22 cellular contexts compared by ENCODE assay signal in genomic region chr19:45218426-45218825, GRCh38. TPM values are rescaled to one million over a fixed set of nuclear protein-coding genes. Genes with fewer than 3 reads are reported as not detected.
DNase-seq lines count a peak whose midpoint lies in the region; ATAC-seq, FAIRE-seq and TF ChIP-seq lines count a peak whose summit lies in the region.
"Had no signal": no experiment of that assay in that cellular context is flagged by ENCODE, and none has a peak within 500 bp of the region (broad histone marks: within the 10 kb centered on the region; RNA-seq: fewer than 3 reads in every experiment).

No MANE protein-coding gene starts in this region.

- no peak for DNase-seq in A549 (ENCODE audit: low read depth in 1 of 2, low spot score in 1 of 2)
- peak; percentile 2 for DNase-seq in GM13977 (ENCODE audit: low spot score)
- DNase-seq in astrocyte (ENCODE audit: low read depth) = no peak
- no peak for DNase-seq in transverse colon
- DNase-seq in activated CD4-positive, alpha-beta T cell treated with anti-CD3 and anti-CD28 coated beads, Interleukin-2, amount 50 U/mL, for 4 hours = no peak
- no peak for DNase-seq in NOMO-1 treated with dmso at 0.1 percent for 144 hours (lab: John Stamatoyannopoulos, UW; ENCODE audit: unreplicated experiment)
- DNase-seq: 8988T, AML-193, GF-D8, GM23248, MM.1S, NCI-H1048, NCI-H1417 treated with DMSO at 0.1 percent for 48 hours, NCI-H187, NCI-H446, NCI-H526 treated with DMSO at 0.1 percent for 48 hours, SHP77 had no signal

- H3K4me3 Mint-ChIP-seq in astrocyte (ENCODE audit: unreplicated experiment) = peak overlapping the region; percentile 34

- WGBS in A549 (ENCODE audit: missing lambda C conversion rate) = 51% methylated on average over 4 of the region's 4 CpGs
- 53 to 81% methylated on average over 2 to 4 of the region's 4 CpGs for WGBS in transverse colon (ENCODE audit: low coverage in 1 of 2), 2 donors

- H3K4me2 ChIP-seq in A549 (no peak overlapping the region), astrocyte (ENCODE audit: low read length) (no peak overlapping the region)

- H3K4me1 ChIP-seq in A549 (no peaks in the 10 kb centered on the region), astrocyte (ENCODE audit: insufficient read depth, low read length) (no peaks in the 10 kb centered on the region), iPS-20b (ENCODE audit: insufficient read depth, low read length) (peaks cover 6% of the 10 kb centered on the region; the same call in 1 of the 2 replicates), transverse colon (peaks cover 0 to 3% (median 0%) of the 10 kb centered on the region in 4 donors)

- FAIRE-seq in A549 (lab: Jason Lieb, UNC) (no peak), astrocyte (lab: Jason Lieb, UNC) (no peak)

- H3K9me3 Mint-ChIP-seq in astrocyte (ENCODE audit: unreplicated experiment) = no peaks in the 10 kb centered on the region

- H3K27me3 ChIP-seq in astrocyte (ENCODE audit: insufficient read depth, low read length) = peaks cover 33% of the 10 kb centered on the region
- H3K27me3 ChIP-seq in iPS-20b (ENCODE audit: insufficient read depth, low read length) = peaks cover 76% of the 10 kb centered on the region
- peaks cover 80% of the 10 kb centered on the region for H3K27me3 ChIP-seq in transverse colon

- H3K27ac ChIP-seq in A549 (no peak overlapping the region), astrocyte (ENCODE audit: low read depth, low read length) (no peak overlapping the region), iPS-20b (ENCODE audit: low read length) (no peak overlapping the region), transverse colon (no peak overlapping the region)
- H3K27ac ChIP-seq: GM23248 had no signal

- H3K4me3 ChIP-seq in A549 = no peak overlapping the region
- H3K4me3 ChIP-seq in astrocyte (ENCODE audit: insufficient read depth, low read depth, low read length) = no peak overlapping the region
- peak overlapping the region; percentile 66; the same call in 1 of the 2 replicates for H3K4me3 ChIP-seq in iPS-20b (ENCODE audit: low read length)
- no peak overlapping the region for H3K4me3 ChIP-seq in transverse colon
- H3K4me3 ChIP-seq: GM23248 had no signal

- TF ChIP-seq POLR2A in A549 (IDR thresholded peaks at IDR 0.05; ENCODE audit: low read length) = no peak
- no peak for TF ChIP-seq POLR2A in transverse colon (IDR thresholded peaks at IDR 0.05)

- TF ChIP-seq CTCF in A549 (IDR thresholded peaks at IDR 0.05) = no peak
- TF ChIP-seq CTCF in GM13977 (IDR thresholded peaks at IDR 0.05; ENCODE audit: extremely low read depth, insufficient read depth, missing control alignments) = no peak
- TF ChIP-seq CTCF in astrocyte (IDR thresholded peaks at IDR 0.05; ENCODE audit: insufficient read depth, low read depth, low read length) = no peak
- no peak for TF ChIP-seq CTCF in transverse colon (IDR thresholded peaks at IDR 0.05)

- no peak for TF ChIP-seq RAD21 in A549 (conservative IDR thresholded peaks at IDR 0.05 in 1 of 2, IDR thresholded peaks at IDR 0.05 in 1 of 2)

- ATAC-seq in A549 = no peak
- no peak for ATAC-seq in HG03196 (IDR thresholded peaks at IDR 0.05; ENCODE audit: unreplicated experiment)

- H3K9me3 ChIP-seq in A549 (no peaks in the 10 kb centered on the region), astrocyte (ENCODE audit: insufficient read depth, low read depth, low read length) (no peaks in the 10 kb centered on the region), iPS-20b (ENCODE audit: insufficient read depth, low read depth, low read length) (no peaks in the 10 kb centered on the region), transverse colon (no peaks in the 10 kb centered on the region)

- H2AFZ ChIP-seq in astrocyte (ENCODE audit: low read depth, low read length) = no peak overlapping the region
- H2AFZ ChIP-seq: GM23248 had no signal

- POLR2A ChIA-PET in A549 (lab: Yijun Ruan, JAX) = interaction anchor here (0.6 kb wide), 1 partner anchor 13 kb away, joined by 4 read pairs; no protein-coding TSS in a partner anchor

- no peaks in the 10 kb centered on the region for H4K20me1 ChIP-seq in astrocyte (ENCODE audit: insufficient read depth, low read length)

- H3K79me2 ChIP-seq in astrocyte (ENCODE audit: insufficient read depth, low read length) = no peaks in the 10 kb centered on the region

- H3K9ac ChIP-seq in astrocyte (ENCODE audit: low read length) = no peak overlapping the region
- H3K9ac ChIP-seq in iPS-20b (ENCODE audit: low read depth, low read length) = no peak overlapping the region
- H3K9ac ChIP-seq: GM23248 had no signal

- peaks cover 7% of the 10 kb centered on the region for H3K4me1 Mint-ChIP-seq in astrocyte (ENCODE audit: low read depth, unreplicated experiment)

- H3K36me3 ChIP-seq in astrocyte (ENCODE audit: insufficient read depth, low read length) (no peaks in the 10 kb centered on the region), iPS-20b (ENCODE audit: insufficient read depth, low read depth, low read length) (no peaks in the 10 kb centered on the region), transverse colon (no peaks in the 10 kb centered on the region)

- CTCF ChIA-PET in A549 (lab: Yijun Ruan, JAX) = interaction anchor here (0.6 to 2.0 kb wide), 8 partner anchors 11 to 479 kb away, joined by 3 to 5 read pairs (median 3); no protein-coding TSS in a partner anchor

- H3K36me3 Mint-ChIP-seq in astrocyte (ENCODE audit: low read depth, unreplicated experiment) = peaks cover 1% of the 10 kb centered on the region

- H3K27me3 Mint-ChIP-seq in astrocyte (ENCODE audit: low read depth, unreplicated experiment) = peaks cover 52% of the 10 kb centered on the region

- no peak overlapping the region for H3K27ac Mint-ChIP-seq in astrocyte (ENCODE audit: unreplicated experiment)
- H3K27ac Mint-ChIP-seq: CD14-positive monocyte had no signal

- in situ Hi-C loops in GM13977 (cut with MboI; ENCODE audit: low pct_unique_long_range_greater_than_20kb, low sequenced_read_pairs, unreplicated experiment) (no loop called here), transverse colon (cut with MboI; ENCODE audit: low pct_ligation_motif_present in 1 of 4, low pct_unique_long_range_greater_than_20kb in 1 of 4, low sequenced_read_pairs in 3 of 4) (no loop called here)

- TF ChIP-seq EP300 in A549 (IDR thresholded peaks at IDR 0.05) (no peak), transverse colon (IDR thresholded peaks at IDR 0.05; ENCODE audit: low read depth) (no peak)

- intact Hi-C loops in transverse colon (cut with DNase I; ENCODE audit: low total_unique reads) = no loop called here

TF ChIP-seq in A549, 52 proteins besides CTCF, POLR2A, EP300 and RAD21:
- TF ChIP-seq E2F6 (IDR thresholded peaks at IDR 0.05; ENCODE audit: borderline replicate concordance, low read depth) (no peak), ZC3H11A (IDR thresholded peaks at IDR 0.05) (no peak), ZFP36 (IDR thresholded peaks at IDR 0.05; ENCODE audit: borderline replicate concordance, partially characterized antibody) (peak; percentile 63)

RNA-seq across cellular contexts. Expression of gene EXOC3L2, which starts 26.8 kb away (rescaled TPM):
- 0.16 and 0.20 TPM in 2 replicates for polyA plus RNA-seq in A549 (2011; rRNA removed)
- polyA plus RNA-seq in A549 (2012; cell fraction: cytosol; rRNA removed) = 0.49 and 0.76 TPM in 2 replicates
- polyA plus RNA-seq in A549 (2012; cell fraction: nucleus; rRNA removed) = 2.8 and 3.7 TPM in 2 replicates
- 0.46 to 0.58 TPM (median 0.50 TPM) in 3 replicates for polyA plus RNA-seq in A549 (2017; fragmentation: RNase III; extraction: RNeasy Plus Mini Kit Qiagen cat#74134 plus additional on column Dnase treatment)
- polyA minus RNA-seq in A549 (2011; rRNA and poly(A)+ RNA removed) = 0.15 TPM in 1 of 2 replicates, not detected in the other
- 0.61 and 0.87 TPM in 2 replicates for total RNA-seq in astrocyte
- total RNA-seq in transverse colon = 1 to 10 TPM in 2 of 4 donors, under 1 TPM in 1, not detected in 1; 0.68 to 7.0 (median 1.1) TPM
- total RNA-seq: GM23248, LHCN-M2 had no signal
- polyA plus RNA-seq: AG04450, CD14-positive monocyte, GM23248 had no signal

RNA-seq across cellular contexts. Expression of gene MARK4, which starts 32.6 kb away (rescaled TPM):
- polyA plus RNA-seq in A549 (2011; rRNA removed) = 6.3 and 6.9 TPM in 2 replicates
- polyA plus RNA-seq in A549 (2012; cell fraction: cytosol; rRNA removed) = 5.6 and 6.4 TPM in 2 replicates
- 5.5 and 7.7 TPM in 2 replicates for polyA plus RNA-seq in A549 (2012; cell fraction: nucleus; rRNA removed)
- 6.0 to 7.8 TPM (median 6.8 TPM) in 3 replicates for polyA plus RNA-seq in A549 (2017; fragmentation: RNase III; extraction: RNeasy Plus Mini Kit Qiagen cat#74134 plus additional on column Dnase treatment)
- polyA minus RNA-seq in A549 (2011; rRNA and poly(A)+ RNA removed) = 7.4 and 13.0 TPM in 2 replicates
- 60.3 and 61.0 TPM in 2 replicates for total RNA-seq in astrocyte
- total RNA-seq in transverse colon = 10 to 100 TPM; 11.0 to 40.8 (median 13.2) TPM

RNA-seq across cellular contexts. Expression of gene BLOC1S3, which starts 39.8 kb away (rescaled TPM):
- polyA plus RNA-seq in A549 (2011; rRNA removed) = 7.5 and 10.5 TPM in 2 replicates
- polyA plus RNA-seq in A549 (2012; cell fraction: cytosol; rRNA removed) = 5.4 and 7.6 TPM in 2 replicates
- 6.9 and 8.4 TPM in 2 replicates for polyA plus RNA-seq in A549 (2012; cell fraction: nucleus; rRNA removed)
- polyA plus RNA-seq in A549 (2017; fragmentation: RNase III; extraction: RNeasy Plus Mini Kit Qiagen cat#74134 plus additional on column Dnase treatment) = 8.2 to 12.2 TPM (median 10.6 TPM) in 3 replicates
- 14.9 and 15.0 TPM in 2 replicates for polyA minus RNA-seq in A549 (2011; rRNA and poly(A)+ RNA removed)
- total RNA-seq in astrocyte = 14.5 TPM in 2 replicates
- total RNA-seq in transverse colon = 10 to 100 TPM in 1 of 4 donors, 1 to 10 TPM in 3; 5.0 to 10.3 (median 9.2) TPM

RNA-seq across cellular contexts. Expression of gene TRAPPC6A, which starts 40.4 kb away (rescaled TPM):
- 29.8 and 30.2 TPM in 2 replicates for polyA plus RNA-seq in A549 (2011; rRNA removed)
- polyA plus RNA-seq in A549 (2012; cell fraction: cytosol; rRNA removed) = 52.5 and 63.1 TPM in 2 replicates
- 41.4 and 46.2 TPM in 2 replicates for polyA plus RNA-seq in A549 (2012; cell fraction: nucleus; rRNA removed)
- 23.7 to 30.5 TPM (median 28.5 TPM) in 3 replicates for polyA plus RNA-seq in A549 (2017; fragmentation: RNase III; extraction: RNeasy Plus Mini Kit Qiagen cat#74134 plus additional on column Dnase treatment)
- polyA minus RNA-seq in A549 (2011; rRNA and poly(A)+ RNA removed) = 9.0 and 12.0 TPM in 2 replicates
- 14.7 and 16.4 TPM in 2 replicates for total RNA-seq in astrocyte
- 10 to 100 TPM in 3 of 4 donors, not detected in 1; 15.7 to 51.2 (median 29.7) TPM for total RNA-seq in transverse colon

RNA-seq across cellular contexts. Expression of gene NKPD1, which starts 57.6 kb away (rescaled TPM):
- 0.12 and 0.21 TPM in 2 replicates for polyA plus RNA-seq in A549 (2011; rRNA removed)
- 0.07 and 0.19 TPM in 2 replicates for polyA plus RNA-seq in A549 (2012; cell fraction: cytosol; rRNA removed)
- polyA plus RNA-seq in A549 (2012; cell fraction: nucleus; rRNA removed) = 1.8 and 2.5 TPM in 2 replicates
- polyA plus RNA-seq in A549 (2017; fragmentation: RNase III; extraction: RNeasy Plus Mini Kit Qiagen cat#74134 plus additional on column Dnase treatment) = 0.10 to 0.18 TPM (median 0.15 TPM) in 3 replicates
- 0.15 TPM in 1 of 2 replicates, not detected in the other for polyA minus RNA-seq in A549 (2011; rRNA and poly(A)+ RNA removed)
- not detected in 2 replicates for total RNA-seq in astrocyte
- total RNA-seq in transverse colon = 1 to 10 TPM in 1 of 4 donors, under 1 TPM in 1, not detected in 2; 0.32 to 1.5 TPM
- polyA plus RNA-seq: CD14-positive monocyte, GM23248 had no signal
